Comparison of ENCODE assay signal across 10 cellular contexts in genomic region chr3:66497982-66498671, GRCh38. TPM values are rescaled to one million over a fixed set of nuclear protein-coding genes. Genes with fewer than 3 reads are reported as not detected.
DNase-seq lines count a peak whose midpoint lies in the region; ATAC-seq, FAIRE-seq and TF ChIP-seq lines count a peak whose summit lies in the region.
"Had no signal": no experiment of that assay in that cellular context is flagged by ENCODE, and none has a peak within 500 bp of the region (broad histone marks: within the 10 kb centered on the region; RNA-seq: fewer than 3 reads in every experiment).

No MANE protein-coding gene starts in this region.

- no peak overlapping the region for H3K56ac ChIP-seq in H9 (ENCODE audit: insufficient read length, low read depth, low read length)

- H3K4me3 Mint-ChIP-seq in H9 (peak overlapping the region; percentile 96 to 99), glutamatergic neuron (ENCODE audit: unreplicated experiment) (peak overlapping the region; percentile 99)

- peaks cover 40% of the 10 kb centered on the region for H3K79me2 ChIP-seq in H9 (ENCODE audit: insufficient read depth, low read length)

- peaks cover 5% of the 10 kb centered on the region for H3K27me3 Mint-ChIP-seq in H9 (ENCODE audit: low read depth)
- peaks cover 6% of the 10 kb centered on the region for H3K27me3 Mint-ChIP-seq in glutamatergic neuron (ENCODE audit: unreplicated experiment)

- DNase-seq in H9 = no peak
- DNase-seq in glutamatergic neuron = no peak
- no peak for DNase-seq in HUDEP-2 (lab: John Stamatoyannopoulos, UW; ENCODE audit: unreplicated experiment in 76 of 76)
- DNase-seq in D721Med (ENCODE audit: insufficient read length, low spot score) = no peak
- DNase-seq: activated effector memory CD4-positive, alpha-beta T cell treated with anti-CD3 and anti-CD28 coated beads, Interleukin-2, amount 50 U/mL, for 16 hours had no signal

- H3K9me3 Mint-ChIP-seq in H9 = peaks cover 0 to 3% of the 10 kb centered on the region in 2 experiments; a peak in 3 of 5 replicates
- H3K9me3 Mint-ChIP-seq in glutamatergic neuron (ENCODE audit: unreplicated experiment) = peaks cover 14% of the 10 kb centered on the region

- no peak overlapping the region for H4K8ac ChIP-seq in H9 (replicated peaks; ENCODE audit: insufficient read length, low read depth, low read length)

- WGBS in H9 (ENCODE audit: extremely low coverage, insufficient read length, low lambda C conversion rate) = no CpG with 5 or more reads among the region's 4 CpGs

- no peak overlapping the region for H2BK120ac ChIP-seq in H9 (ENCODE audit: low read depth, low read length, poor library complexity, severe bottlenecking)

- H3K4me3 ChIP-seq in WI38 (ENCODE audit: low read depth, low read length) = peak overlapping the region; percentile 93
- peak overlapping the region in 5 of 7 experiments; percentile 71 to 96 (median 82) for H3K4me3 ChIP-seq in skin epidermis
- H3K4me3 ChIP-seq: SJSA1 had no signal

- H3K79me1 ChIP-seq in H9 (ENCODE audit: insufficient read depth, low read depth, low read length, poor library complexity, severe bottlenecking) = no peaks in the 10 kb centered on the region

- H3K14ac ChIP-seq in H9 (ENCODE audit: insufficient read depth, low read length) = no peak overlapping the region

- FAIRE-seq in D721Med (lab: Jason Lieb, UNC) = no peak

- H3K27me3 ChIP-seq in H9 (ENCODE audit: insufficient read depth, low read length) = no peaks in the 10 kb centered on the region
- H3K27me3 ChIP-seq: SJSA1 had no signal

- no peak overlapping the region for H2BK5ac ChIP-seq in H9 (ENCODE audit: insufficient read length, low read length)

- no peak overlapping the region for H2AK5ac ChIP-seq in H9 (ENCODE audit: insufficient read length, low read length)

- H3K4me1 Mint-ChIP-seq in H9 = peaks cover 76 to 84% of the 10 kb centered on the region in 2 experiments
- peaks cover 36% of the 10 kb centered on the region for H3K4me1 Mint-ChIP-seq in glutamatergic neuron (ENCODE audit: low read depth, unreplicated experiment)

- no peak overlapping the region for H4K91ac ChIP-seq in H9 (ENCODE audit: insufficient read length, low read depth, low read length)

- no peak for ATAC-seq in GM18858 (IDR thresholded peaks at IDR 0.05; ENCODE audit: unreplicated experiment)
- ATAC-seq in HG03460 (IDR thresholded peaks at IDR 0.05; ENCODE audit: unreplicated experiment) = no peak

- H2AFZ ChIP-seq in H9 (ENCODE audit: low read length) = no peak overlapping the region

- no peaks in the 10 kb centered on the region for H3K9me3 ChIP-seq in H9 (ENCODE audit: control insufficient read depth, low read depth, low read length)

- H3K23me2 ChIP-seq in H9 (ENCODE audit: insufficient read length, low read depth, low read length, poor library complexity, severe bottlenecking) = peaks cover 16% of the 10 kb centered on the region

- H4K5ac ChIP-seq in H9 (ENCODE audit: insufficient read length, low read depth, low read length) = no peak overlapping the region

- H2BK15ac ChIP-seq in H9 (ENCODE audit: low read depth, low read length) = no peak overlapping the region

- H3K4me2 ChIP-seq in H9 (ENCODE audit: insufficient read depth, insufficient read length, low read length) = peak overlapping the region; percentile 90

- TF ChIP-seq CTCF in H9 (conservative IDR thresholded peaks at IDR 0.05) = no peak
- TF ChIP-seq CTCF in WI38 (IDR thresholded peaks at IDR 0.05; ENCODE audit: low read depth, low read length) = no peak
- no peak for TF ChIP-seq CTCF in glutamatergic neuron (IDR thresholded peaks at IDR 0.05; ENCODE audit: partially characterized antibody, unreplicated experiment)
- no peak for TF ChIP-seq CTCF in D721Med (IDR thresholded peaks at IDR 0.05; ENCODE audit: insufficient read depth, missing control alignments)

- peaks cover 21% of the 10 kb centered on the region for H3K4me1 ChIP-seq in H9 (ENCODE audit: insufficient read depth, low read length)

- peaks cover 2 to 12% (median 10%) of the 10 kb centered on the region in 3 experiments; a peak in 6 of 7 replicates for H3K36me3 Mint-ChIP-seq in H9 (ENCODE audit: insufficient read depth in 1 of 3, low read depth in 3 of 3)
- no peaks in the 10 kb centered on the region for H3K36me3 Mint-ChIP-seq in glutamatergic neuron (ENCODE audit: unreplicated experiment)

- peaks cover 2% of the 10 kb centered on the region for H4K20me1 ChIP-seq in H9 (ENCODE audit: control insufficient read depth, insufficient read depth, insufficient read length)

- H3T11ph ChIP-seq in H9 (ENCODE audit: low read length) = no peak overlapping the region

- no peak overlapping the region for H2BK12ac ChIP-seq in H9 (ENCODE audit: insufficient read length, low read depth, low read length)

- H3K4ac ChIP-seq in H9 (ENCODE audit: low read depth, low read length) = no peak overlapping the region

- H3K27ac ChIP-seq in H9 (ENCODE audit: insufficient read length, low read depth, low read length) = no peak overlapping the region
- H3K27ac ChIP-seq in skin epidermis = peak overlapping the region in 11 of 21 experiments; percentile 17 to 95 (median 87)
- H3K27ac ChIP-seq: SJSA1 had no signal

- H3K23ac ChIP-seq in H9 (ENCODE audit: insufficient read length, low read depth, low read length) = no peak overlapping the region

- H3K9ac ChIP-seq in H9 (ENCODE audit: extremely low read depth, insufficient read length, low read length) = peak overlapping the region; percentile 71

- H3K27ac Mint-ChIP-seq in H9 (peak overlapping the region in 2 of 3 experiments; percentile 95 to 96; a peak in 5 of 7 replicates), glutamatergic neuron (ENCODE audit: unreplicated experiment) (no peak overlapping the region)

- no peak overlapping the region for H3K18ac ChIP-seq in H9 (ENCODE audit: insufficient read length, low read depth, low read length)

- no peak overlapping the region for H2BK20ac ChIP-seq in H9 (ENCODE audit: low read depth, low read length, poor library complexity, severe bottlenecking)

RNA-seq across cellular contexts. Expression of gene LRIG1, which starts 2.7 kb away (rescaled TPM):
- 63.3 and 70.3 TPM in 2 replicates for total RNA-seq in H9 (2021)
- total RNA-seq in glutamatergic neuron (ENCODE audit: unreplicated experiment) = 30.2 TPM
